In the genomic region with DNA sequence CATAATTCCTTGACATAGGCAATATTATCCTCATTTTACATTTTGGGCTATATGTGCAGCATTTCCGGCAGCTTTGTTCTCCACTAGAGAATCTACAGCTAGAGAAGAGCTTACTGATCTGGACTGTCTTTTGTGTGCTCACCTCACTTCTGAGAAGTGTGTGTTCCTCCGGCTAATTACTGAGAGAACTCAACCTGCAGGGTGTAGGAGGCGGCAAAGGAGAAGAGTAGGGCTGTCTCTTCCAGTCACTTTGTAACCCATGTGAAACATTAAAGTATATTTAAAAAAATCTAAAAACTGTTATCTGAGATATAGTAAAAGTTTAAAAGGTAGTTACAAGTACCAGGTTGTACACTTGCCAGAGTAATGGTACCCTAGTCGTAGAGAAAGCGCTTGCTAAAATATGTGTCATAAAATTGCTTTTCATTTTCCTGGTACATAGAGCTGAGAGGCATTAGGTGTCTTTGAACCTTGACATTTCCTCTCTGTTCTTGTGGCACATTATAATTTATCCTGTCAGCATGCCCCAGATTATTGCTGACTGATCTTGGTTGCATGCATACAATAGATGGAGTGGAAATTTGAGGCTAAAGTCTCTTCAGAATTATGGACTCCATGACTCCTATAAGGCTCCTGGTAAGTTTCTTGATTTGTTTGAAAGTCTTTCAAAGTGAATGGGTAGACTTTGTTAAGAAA, we compare ENCODE assay signal across 6 cellular contexts.
"Had no signal": no experiment of that assay in that cellular context is flagged by ENCODE, and none has a peak within 500 bp of the region (broad histone marks: within the 10 kb centered on the region; RNA-seq: fewer than 3 reads in every experiment).

No MANE protein-coding gene starts in this region.

- DNase-seq: H9, HCEC 1CT, KBM-7 had no signal

- H2AFZ ChIP-seq: GM23338 had no signal

- H3K4me2 ChIP-seq: GM23338 had no signal

- H3K4me3 ChIP-seq: GM23338 had no signal

- ATAC-seq: GM23338, HepG2 had no signal

- H3K27ac ChIP-seq: HL-60 had no signal
